ENCODE assay signal across 8 cellular contexts in the genomic region with DNA sequence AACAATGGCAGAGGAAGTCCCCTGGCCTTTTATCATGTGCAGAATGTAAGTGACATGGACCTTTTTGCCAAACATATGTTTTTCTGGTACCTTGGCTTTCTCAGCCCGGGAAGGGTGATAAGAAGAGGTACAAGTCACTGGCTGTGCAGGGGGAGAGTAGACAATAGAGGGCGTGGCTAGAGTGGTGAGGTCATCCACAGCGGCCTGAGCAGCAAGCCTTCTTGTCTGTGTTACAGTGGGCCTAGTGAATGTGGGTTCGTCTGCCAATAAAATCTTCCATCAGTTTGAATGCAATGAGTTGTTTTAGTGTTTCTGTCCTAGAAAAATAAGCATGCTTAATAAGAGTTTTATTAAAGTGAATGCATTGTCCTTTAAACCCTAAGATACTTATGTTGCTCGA. TPM values are rescaled to one million over a fixed set of nuclear protein-coding genes. Genes with fewer than 3 reads are reported as not detected.
A peak's percentile ranks its signal among the peaks of the same experiment; 100 is the strongest.
DNase-seq lines count a peak whose midpoint lies in the region; ATAC-seq and TF ChIP-seq lines count a peak whose summit lies in the region.

No MANE protein-coding gene starts in this region.

- no peak for ATAC-seq in activated T-cell treated with anti-CD3 and anti-CD28 coated beads, Interleukin-2, amount 50 U/mL, for 72 hours (replicated peaks in 1 of 2)
- ATAC-seq in natural killer cell, result no peak

- H3K27me3 Mint-ChIP-seq in activated T-cell treated with anti-CD3 and anti-CD28 coated beads, Interleukin-2, amount 50 U/mL, for 72 hours (ENCODE audit: low read depth), result no peaks in the 10 kb centered on the region
- no peaks in the 10 kb centered on the region for H3K27me3 Mint-ChIP-seq in natural killer cell (ENCODE audit: low read depth in 2 of 2)

- DNase-seq in A172 (ENCODE audit: low spot score), result peak; percentile 73
- peak; percentile 63 for DNase-seq in M059J (ENCODE audit: low read depth)
- DNase-seq in caudate nucleus (lab: John Stamatoyannopoulos, UW), result peak in 59 of 61 donors; percentile 12 to 92 (median 67)
- peak; percentile 43 for DNase-seq in kidney glomerular epithelial cell (lab: John Stamatoyannopoulos, UW)
- DNase-seq in activated CD4-positive, alpha-beta T cell treated with anti-CD3 and anti-CD28 coated beads for 48 hours, result no peak
- no peak for DNase-seq in SKM-1 treated with dmso at 0.1 percent for 144 hours (lab: John Stamatoyannopoulos, UW; ENCODE audit: unreplicated experiment)
- DNase-seq in activated T-cell treated with anti-CD3 and anti-CD28 coated beads, Interleukin-2, amount 50 U/mL, for 72 hours, result no peak
- no peak for DNase-seq in natural killer cell

- intact Hi-C loops in natural killer cell (cut with micrococcal nuclease), result no loop called here

- H3K4me1 Mint-ChIP-seq in activated T-cell treated with anti-CD3 and anti-CD28 coated beads, Interleukin-2, amount 50 U/mL, for 72 hours (ENCODE audit: low read depth), result no peaks in the 10 kb centered on the region
- H3K4me1 Mint-ChIP-seq in natural killer cell, result no peaks in the 10 kb centered on the region

- no peak overlapping the region for H3K27ac Mint-ChIP-seq in activated T-cell treated with anti-CD3 and anti-CD28 coated beads, Interleukin-2, amount 50 U/mL, for 72 hours
- no peak overlapping the region for H3K27ac Mint-ChIP-seq in natural killer cell

- H3K36me3 Mint-ChIP-seq in activated T-cell treated with anti-CD3 and anti-CD28 coated beads, Interleukin-2, amount 50 U/mL, for 72 hours (ENCODE audit: insufficient read depth in 2 of 2), result no peaks in the 10 kb centered on the region
- H3K36me3 Mint-ChIP-seq in natural killer cell, result no peaks in the 10 kb centered on the region

- no peak overlapping the region for H3K4me3 Mint-ChIP-seq in activated T-cell treated with anti-CD3 and anti-CD28 coated beads, Interleukin-2, amount 50 U/mL, for 72 hours
- no peak overlapping the region for H3K4me3 Mint-ChIP-seq in natural killer cell

- peak overlapping the region; percentile 69 for H3K27ac ChIP-seq in caudate nucleus (ENCODE audit: low read depth, low read length)

- H3K9me3 Mint-ChIP-seq in activated T-cell treated with anti-CD3 and anti-CD28 coated beads, Interleukin-2, amount 50 U/mL, for 72 hours, result no peaks in the 10 kb centered on the region
- H3K9me3 Mint-ChIP-seq in natural killer cell, result no peaks in the 10 kb centered on the region

- TF ChIP-seq CTCF in natural killer cell (IDR thresholded peaks at IDR 0.05), result no peak

RNA-seq across cellular contexts. Expression of a gene that starts 59.0 kb away (rescaled TPM):
- 114 and 146 TPM in 2 replicates for total RNA-seq in A172 (2014; rRNA removed; shearing (Covaris generic))
- total RNA-seq in M059J (2014; rRNA removed; shearing (Covaris generic)), result 37.1 and 62.3 TPM in 2 replicates
- 10 to 100 TPM; 66.7 to 78.8 TPM for total RNA-seq in activated T-cell treated with anti-CD3 and anti-CD28 coated beads, Interleukin-2, amount 50 U/mL, for 72 hours
- 100 to 1,000 TPM in 1 of 3 donors, 10 to 100 TPM in 2; 35.8 to 113 (median 39.8) TPM for total RNA-seq in natural killer cell

Comparison
In these comparisons a context has a peak if more than half of its experiments do, and no peak if none do; other contexts are left out.
1. DNase-seq: peak in A172 (single experiment), M059J (single experiment), caudate nucleus (59 of 61) and kidney glomerular epithelial cell (single experiment); none in activated CD4-positive, alpha-beta T cell treated with anti-CD3 and anti-CD28 coated beads for 48 hours (single experiment), SKM-1 treated with dmso at 0.1 percent for 144 hours (single experiment), activated T-cell treated with anti-CD3 and anti-CD28 coated beads, Interleukin-2, amount 50 U/mL, for 72 hours (0 of 2) and natural killer cell (single experiment).